Comparison of ENCODE assay signal across 8 cellular contexts in the genomic region with DNA sequence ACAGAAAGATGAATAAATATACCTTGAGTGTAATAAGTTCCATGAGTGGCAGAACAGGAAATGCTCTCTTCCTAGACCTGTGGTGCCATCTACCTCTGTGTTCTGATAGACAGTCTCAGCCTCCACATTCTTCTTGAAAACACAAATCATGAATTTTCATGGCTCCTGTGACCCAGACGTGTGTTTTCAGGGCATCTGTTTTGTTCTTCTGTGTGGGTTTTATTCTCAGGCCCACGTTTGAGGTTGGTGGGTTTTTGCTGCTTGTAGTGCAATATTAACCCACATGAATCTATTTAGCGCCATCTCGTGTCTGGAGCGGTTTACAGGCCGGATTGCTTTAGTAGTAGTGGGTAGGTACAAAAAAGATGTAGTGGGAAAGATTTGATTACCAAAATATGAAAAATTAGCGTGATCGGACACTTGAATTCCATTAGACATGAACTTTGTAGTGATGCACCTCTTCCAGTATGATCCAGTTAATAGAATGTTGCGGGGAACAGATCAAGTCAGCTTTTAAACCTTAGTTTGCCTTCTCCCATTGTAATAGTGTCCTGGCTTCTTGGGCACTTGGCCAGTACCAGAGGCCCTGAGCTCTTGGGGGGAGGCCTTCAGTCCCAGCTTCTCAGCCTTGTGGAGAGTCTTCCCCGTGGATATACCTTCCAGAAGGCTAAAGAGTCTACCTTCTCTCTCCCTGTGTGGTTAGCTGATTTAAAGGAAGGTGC.
DNase-seq lines count a peak whose midpoint lies in the region; ATAC-seq, FAIRE-seq and TF ChIP-seq lines count a peak whose summit lies in the region.

No MANE protein-coding gene starts in this region.

- no peak overlapping the region for H4K91ac ChIP-seq in H9 (ENCODE audit: insufficient read length, low read depth, low read length)

- TF ChIP-seq CTCF in DOHH2 (IDR thresholded peaks at IDR 0.05; ENCODE audit: low read depth, low read length, poor library complexity, severe bottlenecking), result peak; percentile 91
- TF ChIP-seq CTCF in H9 (conservative IDR thresholded peaks at IDR 0.05), result peak; percentile 78
- peak; percentile 50 for TF ChIP-seq CTCF in bronchial epithelial cell (IDR thresholded peaks at IDR 0.05; ENCODE audit: insufficient read depth, low read length, severe bottlenecking)
- TF ChIP-seq CTCF in left lung (IDR thresholded peaks at IDR 0.05), result peak in 1 of 2 donors; percentile 57

- peaks cover 13 to 19% of the 10 kb centered on the region in 2 experiments for H3K4me1 Mint-ChIP-seq in H9
- H3K4me1 Mint-ChIP-seq in immature natural killer cell, result no peaks in the 10 kb centered on the region

- H3K9me3 Mint-ChIP-seq in H9 (no peaks in the 10 kb centered on the region), immature natural killer cell (no peaks in the 10 kb centered on the region)

- no peak overlapping the region for H4K5ac ChIP-seq in H9 (ENCODE audit: insufficient read length, low read depth, low read length)

- no peaks in the 10 kb centered on the region for H3K27me3 Mint-ChIP-seq in H9 (ENCODE audit: low read depth)
- peaks cover 0 to 5% (median 3%) of the 10 kb centered on the region in 3 donors for H3K27me3 Mint-ChIP-seq in immature natural killer cell (ENCODE audit: low read depth in 3 of 3)

- H2BK120ac ChIP-seq in H9 (ENCODE audit: low read depth, low read length, poor library complexity, severe bottlenecking), result no peak overlapping the region

- FAIRE-seq in bronchial epithelial cell (lab: Jason Lieb, UNC), result no peak
- FAIRE-seq in H54 (lab: Jason Lieb, UNC), result no peak

- no peak for TF ChIP-seq POLR2A in H54 (IDR thresholded peaks at IDR 0.05; ENCODE audit: low read depth, low read length)

- H3K9me3 ChIP-seq in DOHH2 (ENCODE audit: control insufficient read depth, insufficient read depth, low read length) (no peaks in the 10 kb centered on the region), H9 (ENCODE audit: control insufficient read depth, low read depth, low read length) (no peaks in the 10 kb centered on the region), left lung (no peaks in the 10 kb centered on the region)

- no peak overlapping the region for H2BK15ac ChIP-seq in H9 (ENCODE audit: low read depth, low read length)

- H3K4me3 Mint-ChIP-seq in H9 (no peak overlapping the region), immature natural killer cell (no peak overlapping the region)

- H3K79me2 ChIP-seq in DOHH2 (ENCODE audit: control insufficient read depth, low read length) (no peaks in the 10 kb centered on the region), H9 (ENCODE audit: insufficient read depth, low read length) (no peaks in the 10 kb centered on the region)

- no peak overlapping the region for H2AK5ac ChIP-seq in H9 (ENCODE audit: insufficient read length, low read length)

- H2BK12ac ChIP-seq in H9 (ENCODE audit: insufficient read length, low read depth, low read length), result no peak overlapping the region

- H3K9ac ChIP-seq in H9 (ENCODE audit: extremely low read depth, insufficient read length, low read length), result no peak overlapping the region

- H3K4me1 ChIP-seq in DOHH2 (ENCODE audit: control insufficient read depth, low read length) (peaks cover 3% of the 10 kb centered on the region; the same call in 1 of the 2 replicates), H9 (ENCODE audit: insufficient read depth, low read length) (no peaks in the 10 kb centered on the region; the same call in 1 of the 2 replicates), left lung (no peaks in the 10 kb centered on the region)

- no peak overlapping the region for H2BK20ac ChIP-seq in H9 (ENCODE audit: low read depth, low read length, poor library complexity, severe bottlenecking)

- H3K27me3 ChIP-seq in DOHH2 (ENCODE audit: control insufficient read depth, low read length) (no peaks in the 10 kb centered on the region), H9 (ENCODE audit: insufficient read depth, low read length) (no peaks in the 10 kb centered on the region), bronchial epithelial cell (ENCODE audit: control insufficient read depth, insufficient read depth, low read length) (no peaks in the 10 kb centered on the region), left lung (no peaks in the 10 kb centered on the region)

- H3K4me3 ChIP-seq in DOHH2 (ENCODE audit: low read length) (no peak overlapping the region), bronchial epithelial cell (ENCODE audit: low read depth, low read length) (no peak overlapping the region), left lung (no peak overlapping the region)

- H3K27ac Mint-ChIP-seq in H9, result 0 out of 7 replicates have a peak overlapping the region, but pooled peaks of 1 of the 3 experiments have one; percentile 0
- H3K27ac Mint-ChIP-seq in immature natural killer cell, result no peak overlapping the region

- H2BK5ac ChIP-seq in H9 (ENCODE audit: insufficient read length, low read length), result no peak overlapping the region

- no peak overlapping the region for H3K23ac ChIP-seq in H9 (ENCODE audit: insufficient read length, low read depth, low read length)

- H3K27ac ChIP-seq in DOHH2 (ENCODE audit: low read depth, low read length) (no peak overlapping the region), H9 (ENCODE audit: insufficient read length, low read depth, low read length) (no peak overlapping the region), left lung (no peak overlapping the region)

- H3K18ac ChIP-seq in H9 (ENCODE audit: insufficient read length, low read depth, low read length), result no peak overlapping the region

- H3K9me2 ChIP-seq in DOHH2 (replicated peaks; ENCODE audit: control insufficient read depth, low read length), result no peaks in the 10 kb centered on the region

- no peaks in the 10 kb centered on the region for H3K36me3 ChIP-seq in DOHH2 (ENCODE audit: control insufficient read depth, low read length)
- no peaks in the 10 kb centered on the region for H3K36me3 ChIP-seq in bronchial epithelial cell (ENCODE audit: control insufficient read depth, insufficient read depth, low read length)
- H3K36me3 ChIP-seq in left lung, result no peaks in the 10 kb centered on the region

- peak; percentile 78 for ATAC-seq in left lung

- WGBS in H9 (ENCODE audit: extremely low coverage, insufficient read length, low lambda C conversion rate), result no CpG with 5 or more reads among the region's 10 CpGs

- H3K4ac ChIP-seq in H9 (ENCODE audit: low read depth, low read length), result no peak overlapping the region

- H3T11ph ChIP-seq in H9 (ENCODE audit: low read length), result no peak overlapping the region

- intact Hi-C loops in left lung (cut with DNase I) (loop anchor here in 1 of 2 donors (10.0 kb wide), 1 partner anchor 277 kb away; a partner anchor contains a TSS), posterior vena cava (cut with DNase I) (loop anchor here in 1 of 2 donors (5.0 kb wide), 1 partner anchor 275 kb away; a partner anchor contains a TSS)

- DNase-seq in H9, result peak; percentile 45
- DNase-seq in NCI-H69 (lab: John Stamatoyannopoulos, UW), result peak; percentile 81
- peak; percentile 46 for DNase-seq in bronchial epithelial cell (ENCODE audit: low read depth)
- DNase-seq in left lung, result no peak
- DNase-seq in H54 (ENCODE audit: insufficient read length, low spot score), result no peak
- no peak for DNase-seq in immature natural killer cell
- DNase-seq in posterior vena cava (ENCODE audit: low spot score), result no peak

- H4K8ac ChIP-seq in H9 (replicated peaks; ENCODE audit: insufficient read length, low read depth, low read length), result no peak overlapping the region

- H2AFZ ChIP-seq in H9 (ENCODE audit: low read length), result peak overlapping the region; percentile 67

- H3K56ac ChIP-seq in H9 (ENCODE audit: insufficient read length, low read depth, low read length), result no peak overlapping the region

- H4K20me1 ChIP-seq in DOHH2 (ENCODE audit: control insufficient read depth, insufficient read depth, low read depth, low read length) (no peaks in the 10 kb centered on the region), H9 (ENCODE audit: control insufficient read depth, insufficient read depth, insufficient read length) (no peaks in the 10 kb centered on the region)

- H3F3A ChIP-seq in DOHH2 (ENCODE audit: control insufficient read depth, insufficient read depth), result no peaks in the 10 kb centered on the region

- peak overlapping the region; percentile 34 for H3K4me2 ChIP-seq in DOHH2 (ENCODE audit: low read length)
- H3K4me2 ChIP-seq in H9 (ENCODE audit: insufficient read depth, insufficient read length, low read length), result no peak overlapping the region

- no peaks in the 10 kb centered on the region for H3K23me2 ChIP-seq in H9 (ENCODE audit: insufficient read length, low read depth, low read length, poor library complexity, severe bottlenecking)

- H3K14ac ChIP-seq in H9 (ENCODE audit: insufficient read depth, low read length), result no peak overlapping the region

- H3K79me1 ChIP-seq in H9 (ENCODE audit: insufficient read depth, low read depth, low read length, poor library complexity, severe bottlenecking), result no peaks in the 10 kb centered on the region

- H3K36me3 Mint-ChIP-seq in H9 (ENCODE audit: insufficient read depth in 1 of 3, low read depth in 3 of 3), result peaks cover 0 to 1% (median under 1%) of the 10 kb centered on the region in 3 experiments; a peak in 3 of 7 replicates
- no peaks in the 10 kb centered on the region for H3K36me3 Mint-ChIP-seq in immature natural killer cell

Comparison
In these comparisons a context has a peak if more than half of its experiments do, and no peak if none do; other contexts are left out.
1. DNase-seq: peak in H9 (single experiment), NCI-H69 (single experiment) and bronchial epithelial cell (single experiment); none in left lung (0 of 2), H54 (single experiment), immature natural killer cell (0 of 3) and posterior vena cava (single experiment).